28 cellular contexts compared by ENCODE assay signal in genomic region chr14:67245104-67245503, GRCh38. TPM values are rescaled to one million over a fixed set of nuclear protein-coding genes. Genes with fewer than 3 reads are reported as not detected.
DNase-seq lines count a peak whose midpoint lies in the region; ATAC-seq, FAIRE-seq and TF ChIP-seq lines count a peak whose summit lies in the region.
"Had no signal": no experiment of that assay in that cellular context is flagged by ENCODE, and none has a peak within 500 bp of the region (broad histone marks: within the 10 kb centered on the region; RNA-seq: fewer than 3 reads in every experiment).

No MANE protein-coding gene starts in this region.

- CTCF ChIA-PET in HepG2 (lab: Yijun Ruan, JAX; ENCODE audit: low intra/inter-chr PET ratio, low total read pairs) (no interaction called here), K562 (lab: Yijun Ruan, JAX; ENCODE audit: low intra/inter-chr PET ratio) (no interaction called here)

- intact Hi-C loops in HepG2 (cut with micrococcal nuclease; ENCODE audit: unreplicated experiment) (no loop called here), right lobe of liver (cut with DNase I) (no loop called here), K562 (cut with micrococcal nuclease) (no loop called here)

- 93% methylated on average over 1 of the region's 1 CpG for WGBS in HepG2 (ENCODE audit: low lambda C conversion rate)
- 67% methylated on average over 1 of the region's 1 CpG for WGBS in right lobe of liver (ENCODE audit: insufficient coverage, low coverage, low lambda C conversion rate, missing lambda C conversion rate)
- WGBS in K562 (ENCODE audit: insufficient coverage, low coverage, missing lambda C conversion rate): 25% methylated on average over 1 of the region's 1 CpG

- no peaks in the 10 kb centered on the region for H3K9me1 ChIP-seq in K562 (ENCODE audit: control insufficient read depth, insufficient read depth, low read length)

- no peak overlapping the region for H3K4me3 ChIP-seq in HepG2 (replicated peaks in 1 of 3; ENCODE audit: insufficient read depth in 1 of 3, low read depth in 2 of 3, low read length in 3 of 3)
- no peak overlapping the region for H3K4me3 ChIP-seq in right lobe of liver
- peak overlapping the region; percentile 34 for H3K4me3 ChIP-seq in Loucy (ENCODE audit: low read length, poor library complexity, severe bottlenecking)
- H3K4me3 ChIP-seq in K562: no peak overlapping the region
- H3K4me3 ChIP-seq: GM12878, GM23338 had no signal

- H3K9ac ChIP-seq in HepG2 (ENCODE audit: insufficient read depth, low read depth, low read length): no peak overlapping the region
- H3K9ac ChIP-seq in Loucy (ENCODE audit: low read depth, low read length, poor library complexity, severe bottlenecking): no peak overlapping the region
- H3K9ac ChIP-seq in K562 (ENCODE audit: insufficient read depth in 1 of 2, low read depth in 2 of 2, low read length in 2 of 2): no peak overlapping the region

- H3K9me3 Mint-ChIP-seq in glutamatergic neuron (ENCODE audit: unreplicated experiment): no peaks in the 10 kb centered on the region
- H3K9me3 Mint-ChIP-seq: CD8-positive, alpha-beta memory T cell; GM23338; HFFc6 had no signal

- ATAC-seq in HepG2 (no peak), right lobe of liver (no peak), K562 (no peak)
- ATAC-seq: GM12878, GM23338 had no signal

- TF ChIP-seq EP300 in HepG2 (IDR thresholded peaks at IDR 0.05; ENCODE audit: low read depth in 2 of 2, low read length in 2 of 2) (no peak), HepG2 (CRISPR knock-in tag; IDR thresholded peaks at IDR 0.05; ENCODE audit: borderline replicate concordance) (no peak), K562 (IDR thresholded peaks at IDR 0.05; ENCODE audit: low read length) (no peak)

- H3K36me3 ChIP-seq in HepG2 (replicated peaks in 1 of 2; ENCODE audit: control insufficient read depth in 1 of 2, insufficient read depth in 2 of 2, low read length in 2 of 2) (no peaks in the 10 kb centered on the region), right lobe of liver (no peaks in the 10 kb centered on the region), Loucy (ENCODE audit: insufficient read depth, low read length) (no peaks in the 10 kb centered on the region), K562 (ENCODE audit: control insufficient read depth, insufficient read depth, low read length) (no peaks in the 10 kb centered on the region)
- H3K36me3 ChIP-seq: BE2C had no signal

- peaks cover 2% of the 10 kb centered on the region for H3K27me3 Mint-ChIP-seq in glutamatergic neuron (ENCODE audit: unreplicated experiment)

- FAIRE-seq in HepG2 (lab: Jason Lieb, UNC) (no peak), K562 (lab: Jason Lieb, UNC) (no peak), urothelium cell line (lab: Jason Lieb, UNC) (peak; percentile 76)
- FAIRE-seq: GM12878, GM19239, H54 had no signal

- H3K79me2 ChIP-seq in HepG2 (ENCODE audit: insufficient read depth, low read length) (peaks cover 75% of the 10 kb centered on the region), Loucy (ENCODE audit: insufficient read depth, low read length) (peaks cover 71% of the 10 kb centered on the region), K562 (ENCODE audit: control insufficient read depth, insufficient read depth, low read length) (peaks cover 53% of the 10 kb centered on the region)

- H3K9me3 ChIP-seq in HepG2 (ENCODE audit: low read length) (no peaks in the 10 kb centered on the region), right lobe of liver (no peaks in the 10 kb centered on the region), Loucy (ENCODE audit: insufficient read depth, low read depth, low read length) (no peaks in the 10 kb centered on the region), K562 (replicated peaks; ENCODE audit: control insufficient read depth, insufficient read depth, low read depth, low read length) (no peaks in the 10 kb centered on the region)
- H3K9me3 ChIP-seq: BE2C had no signal

- H3K27ac ChIP-seq in HepG2 (ENCODE audit: extremely low read length, insufficient read depth, low read length) (no peak overlapping the region), right lobe of liver (no peak overlapping the region), K562 (ENCODE audit: extremely low read depth, low read depth, low read length) (no peak overlapping the region)
- H3K27ac ChIP-seq: HL-60 had no signal

- H4K20me1 ChIP-seq in HepG2 (ENCODE audit: insufficient read depth, low read length): no peaks in the 10 kb centered on the region
- H4K20me1 ChIP-seq in Loucy (ENCODE audit: insufficient read depth, low read length, poor library complexity, severe bottlenecking): peaks cover 37% of the 10 kb centered on the region
- no peaks in the 10 kb centered on the region for H4K20me1 ChIP-seq in K562 (replicated peaks; ENCODE audit: control insufficient read depth, insufficient read depth, low read length)

- no peaks in the 10 kb centered on the region for H3K4me1 Mint-ChIP-seq in glutamatergic neuron (ENCODE audit: low read depth, unreplicated experiment)

- in situ Hi-C loops in HepG2 (cut with HindIII; ENCODE audit: extremely low pct_ligation_motif_present, low pct_unique_long_range_greater_than_20kb): no loop called here
- in situ Hi-C loops in K562 (cut with MboI): no loop called here

- H3K4me2 ChIP-seq in HepG2 (ENCODE audit: low read depth, low read length) (no peak overlapping the region), Loucy (ENCODE audit: low read depth, low read length, poor library complexity, severe bottlenecking) (peak overlapping the region; percentile 61), K562 (ENCODE audit: insufficient read depth, low read length) (no peak overlapping the region)
- H3K4me2 ChIP-seq: GM23338 had no signal

- TF ChIP-seq CTCF in HepG2 (CRISPR knock-in tag; IDR thresholded peaks at IDR 0.05) (no peak), right lobe of liver (IDR thresholded peaks at IDR 0.05) (no peak), Loucy (conservative IDR thresholded peaks at IDR 0.05; ENCODE audit: low read length) (no peak), K562 (IDR thresholded peaks at IDR 0.05 in 2 of 3, conservative IDR thresholded peaks at IDR 0.05 in 1 of 3; ENCODE audit: insufficient read depth in 2 of 3, low read depth in 1 of 3, low read length in 3 of 3) (no peak), glutamatergic neuron (IDR thresholded peaks at IDR 0.05; ENCODE audit: partially characterized antibody, unreplicated experiment) (no peak)

- POLR2A ChIA-PET in HepG2 (lab: Yijun Ruan, JAX): no interaction called here
- POLR2A ChIA-PET in K562 (lab: Yijun Ruan, JAX): no interaction called here

- TF ChIP-seq POLR2A in HepG2 (IDR thresholded peaks at IDR 0.05; ENCODE audit: insufficient read depth in 1 of 2, low read depth in 2 of 2, low read length in 2 of 2) (no peak), right lobe of liver (IDR thresholded peaks at IDR 0.05) (no peak), K562 (conservative IDR thresholded peaks at IDR 0.05) (no peak)

- DNase-seq in HepG2 (ENCODE audit: low spot score): no peak
- DNase-seq in right lobe of liver: no peak
- DNase-seq in K562 (ENCODE audit: extremely low read depth in 1 of 4, low spot score in 3 of 4): no peak
- no peak for DNase-seq in urothelium cell line (ENCODE audit: low spot score)
- no peak for DNase-seq in NOMO-1 (lab: John Stamatoyannopoulos, UW; ENCODE audit: unreplicated experiment in 2 of 2)
- DNase-seq in cortex of kidney (lab: John Stamatoyannopoulos, UW): no peak
- no peak for DNase-seq in glutamatergic neuron
- DNase-seq: 8988T; ACHN; BE2C; C1 segment of cervical spinal cord; CD4-positive, CD25-positive, alpha-beta regulatory T cell; CD8-positive, alpha-beta memory T cell; COR-L47; DMS 273 treated with DMSO at 0.1 percent for 48 hours; DMS53; DND-41; EL; HCEC 1CT; HFFc6 had no signal

- no peaks in the 10 kb centered on the region; a peak in 1 of 5 replicates for H3K27me3 ChIP-seq in HepG2 (ENCODE audit: control insufficient read depth in 1 of 2, insufficient read depth in 2 of 2, low read length in 2 of 2)
- H3K27me3 ChIP-seq in right lobe of liver: no peaks in the 10 kb centered on the region
- no peaks in the 10 kb centered on the region for H3K27me3 ChIP-seq in Loucy (ENCODE audit: insufficient read depth, low read length, poor library complexity, severe bottlenecking)
- no peaks in the 10 kb centered on the region for H3K27me3 ChIP-seq in K562 (ENCODE audit: control insufficient read depth in 2 of 2, insufficient read depth in 2 of 2, low read length in 2 of 2)
- H3K27me3 ChIP-seq: BE2C had no signal

- no peaks in the 10 kb centered on the region for H3K36me3 Mint-ChIP-seq in glutamatergic neuron (ENCODE audit: unreplicated experiment)

- H3K27ac Mint-ChIP-seq in glutamatergic neuron (ENCODE audit: unreplicated experiment): no peak overlapping the region
- H3K27ac Mint-ChIP-seq: CD4-positive, CD25-positive, alpha-beta regulatory T cell; CD8-positive, alpha-beta memory T cell; GM23338; HFFc6 had no signal

- no peaks in the 10 kb centered on the region for H3K9me2 ChIP-seq in Loucy (replicated peaks; ENCODE audit: low read depth, low read length)

- H3K4me3 Mint-ChIP-seq in glutamatergic neuron (ENCODE audit: unreplicated experiment): no peak overlapping the region
- H3K4me3 Mint-ChIP-seq: CD8-positive, alpha-beta memory T cell; GM23338 had no signal

- BruUV-seq in HepG2 (replicated peaks; lab: Mats Ljungman, UMichigan): no TSS peak
- BruUV-seq in K562 (replicated peaks; lab: Mats Ljungman, UMichigan): no TSS peak

- TF ChIP-seq RAD21 in HepG2 (CRISPR knock-in tag; IDR thresholded peaks at IDR 0.05) (no peak), K562 (CRISPR knock-in tag; conservative IDR thresholded peaks at IDR 0.05 in 1 of 2, IDR thresholded peaks at IDR 0.05 in 1 of 2) (no peak)

- no peaks in the 10 kb centered on the region for H3F3A ChIP-seq in Loucy (ENCODE audit: low read depth)

- no peak overlapping the region for H2AFZ ChIP-seq in HepG2 (ENCODE audit: low read length)
- no peak overlapping the region for H2AFZ ChIP-seq in Loucy (ENCODE audit: low read length)
- H2AFZ ChIP-seq in K562 (ENCODE audit: low read depth, low read length): no peak overlapping the region
- H2AFZ ChIP-seq: GM23338 had no signal

- H3K4me1 ChIP-seq in HepG2 (ENCODE audit: insufficient read depth, low read length) (peaks cover 33% of the 10 kb centered on the region), right lobe of liver (peaks cover 0 to 8% (median under 1%) of the 10 kb centered on the region in 4 donors), Loucy (ENCODE audit: insufficient read depth, low read length, poor library complexity, severe bottlenecking) (peaks cover 62% of the 10 kb centered on the region), K562 (replicated peaks in 1 of 2; ENCODE audit: control insufficient read depth in 2 of 2, insufficient read depth in 2 of 2, low read length in 2 of 2) (peaks cover 2 to 6% of the 10 kb centered on the region in 2 experiments; a peak in 1 of 5 replicates)
- H3K4me1 ChIP-seq: BE2C had no signal

RNA-seq across cellular contexts. Expression of gene PALS1, which starts 3.9 kb away (rescaled TPM):
- total RNA-seq in HepG2 (2016; rRNA removed; fragmentation: Illumina TruSeq; extraction: Trizol) (20.0 and 30.6 TPM in 2 replicates), right lobe of liver (10 to 100 TPM in 5 of 6 experiments, 1 to 10 TPM in 1; 9.7 to 15.7 (median 14.7) TPM), K562 (2014; rRNA removed) (5.3 and 6.4 TPM in 2 replicates), K562 (2014; rRNA removed; fragmentation: Illumina TruSeq; extraction: Trizol) (7.2 and 8.6 TPM in 2 replicates), K562 (2015; rRNA removed; fragmentation: Illumina TruSeq; extraction: Trizol) (8.3 and 8.9 TPM in 2 replicates), K562 (2021) (8.3 and 9.9 TPM in 2 replicates), glutamatergic neuron (ENCODE audit: unreplicated experiment) (4.5 TPM)
- total RNA-seq in HepG2 (2016; cell fraction: cytosol; rRNA removed; fragmentation: Illumina TruSeq; extraction: Trizol; ENCODE audit: low read depth): 8.6 and 10.3 TPM in 2 replicates
- 18.9 and 31.3 TPM in 2 replicates for total RNA-seq in HepG2 (2016; cell fraction: insoluble cytoplasmic fraction; rRNA removed; fragmentation: Illumina TruSeq; extraction: Trizol)
- 11.8 and 14.3 TPM in 2 replicates for total RNA-seq in HepG2 (2016; cell fraction: membrane; rRNA removed; fragmentation: Illumina TruSeq; extraction: Trizol)
- total RNA-seq in HepG2 (2016; cell fraction: nucleus; rRNA removed; fragmentation: Illumina TruSeq; extraction: Trizol): 25.6 and 26.2 TPM in 2 replicates
- polyA plus RNA-seq in HepG2 (2011; rRNA removed) (8.0 and 8.8 TPM in 2 replicates), K562 (2011; rRNA removed) (7.3 and 8.6 TPM in 2 replicates), K562 (2014; fragmentation: Illumina TruSeq; extraction: Trizol) (7.6 and 9.0 TPM in 2 replicates), K562 (2014; fragmentation: Nextera tagmentation; extraction: Ambion mirVana) (1 to 10 TPM; 4.1 to 4.4 TPM), K562 (2014; rRNA removed) (4.1 and 6.3 TPM in 2 replicates)
- 3.9 and 6.4 TPM in 2 replicates for polyA plus RNA-seq in HepG2 (2011; cell fraction: cytosol; rRNA removed)
- 3.4 and 5.1 TPM in 2 replicates for polyA plus RNA-seq in HepG2 (2011; cell fraction: nucleus; rRNA removed)
- polyA plus RNA-seq in HepG2 (2012): 11.2 and 13.5 TPM in 2 replicates
- 0.75 and 0.94 TPM in 2 replicates for polyA plus RNA-seq in HepG2 (2016; cell fraction: cytosol; fragmentation: Illumina TruSeq; extraction: Trizol; ENCODE audit: low read depth)
- polyA plus RNA-seq in HepG2 (2016; cell fraction: insoluble cytoplasmic fraction; fragmentation: Illumina TruSeq; extraction: Trizol; ENCODE audit: low read depth): 21.5 and 22.2 TPM in 2 replicates
- 4.3 and 4.5 TPM in 2 replicates for polyA plus RNA-seq in HepG2 (2016; cell fraction: membrane; fragmentation: Illumina TruSeq; extraction: Trizol; ENCODE audit: low read depth)
- polyA plus RNA-seq in HepG2 (2016; cell fraction: nucleus; fragmentation: Illumina TruSeq; extraction: Trizol; ENCODE audit: insufficient read depth, low read depth): 13.0 and 14.8 TPM in 2 replicates
- 7.2 and 12.2 TPM in 2 replicates for polyA minus RNA-seq in HepG2 (2011; rRNA and poly(A)+ RNA removed; ENCODE audit: low replicate concordance)
- polyA minus RNA-seq in HepG2 (2011; cell fraction: cytosol; rRNA and poly(A)+ RNA removed): 11.5 and 11.8 TPM in 2 replicates
- 27.3 and 29.0 TPM in 2 replicates for polyA minus RNA-seq in HepG2 (2011; cell fraction: nucleus; rRNA and poly(A)+ RNA removed)
- 8.2 and 27.6 TPM in 2 replicates for total RNA-seq in K562 (2011; cell fraction: chromatin; rRNA removed; ENCODE audit: low replicate concordance)
- 7.5 and 7.9 TPM in 2 replicates for total RNA-seq in K562 (2011; cell fraction: nucleolus; rRNA removed)
- total RNA-seq in K562 (2011; cell fraction: nucleoplasm; rRNA removed): 13.1 and 17.5 TPM in 2 replicates
- 1.2 and 3.9 TPM in 2 replicates for polyA plus RNA-seq in K562 (2011; cell fraction: cytosol; rRNA removed)
- 2.7 and 4.2 TPM in 2 replicates for polyA plus RNA-seq in K562 (2011; cell fraction: nucleus; rRNA removed)
- polyA plus RNA-seq in K562 (2012): 7.3 and 8.2 TPM in 2 replicates
- 17.4 and 21.9 TPM in 2 replicates for polyA minus RNA-seq in K562 (2011; rRNA and poly(A)+ RNA removed)
- polyA minus RNA-seq in K562 (2011; cell fraction: cytosol; rRNA and poly(A)+ RNA removed): 7.0 TPM in 2 replicates
- 5.7 and 9.6 TPM in 2 replicates for polyA minus RNA-seq in K562 (2011; cell fraction: nucleus; rRNA and poly(A)+ RNA removed)

RNA-seq across cellular contexts. Expression of gene GARIN2, which starts 55.9 kb away (rescaled TPM):
- 0.18 TPM in 1 of 2 replicates, not detected in the other for total RNA-seq in HepG2 (2016; rRNA removed; fragmentation: Illumina TruSeq; extraction: Trizol)
- not detected in 2 replicates for total RNA-seq in HepG2 (2016; cell fraction: cytosol; rRNA removed; fragmentation: Illumina TruSeq; extraction: Trizol; ENCODE audit: low read depth)
- not detected in 2 replicates for total RNA-seq in HepG2 (2016; cell fraction: insoluble cytoplasmic fraction; rRNA removed; fragmentation: Illumina TruSeq; extraction: Trizol)
- total RNA-seq in HepG2 (2016; cell fraction: membrane; rRNA removed; fragmentation: Illumina TruSeq; extraction: Trizol): 0.46 TPM in 1 of 2 replicates, not detected in the other
- 0.22 and 0.38 TPM in 2 replicates for total RNA-seq in HepG2 (2016; cell fraction: nucleus; rRNA removed; fragmentation: Illumina TruSeq; extraction: Trizol)
- not detected in 2 replicates for polyA plus RNA-seq in HepG2 (2011; rRNA removed)
- polyA plus RNA-seq in HepG2 (2011; cell fraction: cytosol; rRNA removed): not detected in 2 replicates
- polyA plus RNA-seq in HepG2 (2011; cell fraction: nucleus; rRNA removed): 0.10 TPM in 1 of 2 replicates, not detected in the other
- polyA plus RNA-seq in HepG2 (2012): 0.09 TPM in 1 of 2 replicates, not detected in the other
- polyA plus RNA-seq in HepG2 (2016; cell fraction: cytosol; fragmentation: Illumina TruSeq; extraction: Trizol; ENCODE audit: low read depth): not detected in 2 replicates
- not detected in 2 replicates for polyA plus RNA-seq in HepG2 (2016; cell fraction: insoluble cytoplasmic fraction; fragmentation: Illumina TruSeq; extraction: Trizol; ENCODE audit: low read depth)
- not detected in 2 replicates for polyA plus RNA-seq in HepG2 (2016; cell fraction: membrane; fragmentation: Illumina TruSeq; extraction: Trizol; ENCODE audit: low read depth)
- 0.83 TPM in 1 of 2 replicates, not detected in the other for polyA plus RNA-seq in HepG2 (2016; cell fraction: nucleus; fragmentation: Illumina TruSeq; extraction: Trizol; ENCODE audit: insufficient read depth, low read depth)
- 0.21 TPM in 1 of 2 replicates, not detected in the other for polyA minus RNA-seq in HepG2 (2011; rRNA and poly(A)+ RNA removed; ENCODE audit: low replicate concordance)
- polyA minus RNA-seq in HepG2 (2011; cell fraction: cytosol; rRNA and poly(A)+ RNA removed): not detected in 2 replicates
- not detected in 2 replicates for polyA minus RNA-seq in HepG2 (2011; cell fraction: nucleus; rRNA and poly(A)+ RNA removed)
- total RNA-seq in right lobe of liver: under 1 TPM in 2 of 6 experiments, not detected in 4; 0.12 to 0.24 TPM
- not detected in 2 replicates for total RNA-seq in K562 (2011; cell fraction: chromatin; rRNA removed; ENCODE audit: low replicate concordance)
- not detected in 2 replicates for total RNA-seq in K562 (2011; cell fraction: nucleolus; rRNA removed)
- not detected in 2 replicates for total RNA-seq in K562 (2011; cell fraction: nucleoplasm; rRNA removed)
- not detected in 2 replicates for total RNA-seq in K562 (2014; rRNA removed)
- total RNA-seq in K562 (2014; rRNA removed; fragmentation: Illumina TruSeq; extraction: Trizol): not detected in 2 replicates
- total RNA-seq in K562 (2015; rRNA removed; fragmentation: Illumina TruSeq; extraction: Trizol): not detected in 2 replicates
- not detected in 2 replicates for total RNA-seq in K562 (2021)
- polyA plus RNA-seq in K562 (2011; rRNA removed): not detected in 2 replicates
- not detected in 2 replicates for polyA plus RNA-seq in K562 (2011; cell fraction: cytosol; rRNA removed)
- polyA plus RNA-seq in K562 (2011; cell fraction: nucleus; rRNA removed): not detected in 2 replicates
- 0.14 TPM in 1 of 2 replicates, not detected in the other for polyA plus RNA-seq in K562 (2012)
- 0.19 and 0.50 TPM in 2 replicates for polyA plus RNA-seq in K562 (2014; fragmentation: Illumina TruSeq; extraction: Trizol)
- polyA plus RNA-seq in K562 (2014; fragmentation: Nextera tagmentation; extraction: Ambion mirVana): not detected
- polyA plus RNA-seq in K562 (2014; rRNA removed): not detected in 2 replicates
- not detected in 2 replicates for polyA minus RNA-seq in K562 (2011; rRNA and poly(A)+ RNA removed)
- polyA minus RNA-seq in K562 (2011; cell fraction: cytosol; rRNA and poly(A)+ RNA removed): not detected in 2 replicates
- polyA minus RNA-seq in K562 (2011; cell fraction: nucleus; rRNA and poly(A)+ RNA removed): not detected in 2 replicates
- total RNA-seq in glutamatergic neuron (ENCODE audit: unreplicated experiment): not detected
- total RNA-seq: CD4-positive, CD25-positive, alpha-beta regulatory T cell; CD8-positive, alpha-beta memory T cell; G401; GM23338; HT1080 had no signal
- polyA plus RNA-seq: CD4-positive, CD25-positive, alpha-beta regulatory T cell; CD8-positive, alpha-beta memory T cell had no signal

Comparison
In these comparisons a context has a peak if more than half of its experiments do, and no peak if none do; other contexts are left out.
1. Of the 241 proteins assayed by ChIP-seq in both HepG2 and K562: peak only in HepG2: none; only in K562: ZFP36; in both: none; in neither: 240.